1 cellular context compared by ENCODE assay signal in the genomic region with DNA sequence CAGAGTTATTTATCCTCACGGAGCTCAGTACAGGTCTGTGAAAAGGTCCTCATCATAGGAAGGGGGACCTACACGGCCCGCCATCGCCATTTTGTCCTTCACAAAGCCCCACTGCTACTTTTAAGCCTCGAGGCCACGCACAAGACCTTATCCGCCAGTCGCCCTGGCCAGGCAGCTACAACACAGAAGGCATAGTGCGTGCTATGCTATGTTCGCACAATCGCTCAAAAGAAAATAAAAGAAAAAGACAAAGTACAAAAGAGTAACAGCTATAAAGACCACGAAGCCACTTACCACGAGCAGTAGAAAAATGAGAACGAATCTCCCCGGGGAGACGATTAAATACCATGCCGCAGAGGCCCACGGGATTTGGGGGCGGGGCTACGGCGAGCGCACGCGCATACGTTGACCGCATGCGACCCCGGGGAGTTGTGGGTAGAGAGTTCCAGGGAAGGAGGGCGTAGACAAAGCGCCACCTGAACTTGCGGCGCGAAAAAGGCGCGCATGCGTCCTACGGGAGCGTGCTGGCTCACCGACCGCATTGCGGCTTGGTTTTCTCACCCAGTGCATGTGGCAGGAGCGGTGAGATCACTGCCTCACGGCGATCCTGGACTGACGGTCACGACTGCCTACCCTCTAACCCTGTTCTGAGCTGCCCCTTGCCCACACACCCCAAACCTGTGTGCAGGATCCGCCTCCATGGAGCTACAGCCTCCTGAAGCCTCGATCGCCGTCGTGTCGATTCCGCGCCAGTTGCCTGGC.
A peak's percentile ranks its signal among the peaks of the same experiment; 100 is the strongest.
TF ChIP-seq lines count a peak whose summit lies in the region.

No MANE protein-coding gene starts in this region.

TF ChIP-seq in K562, 482 proteins besides CTCF, POLR2A, EP300 and RAD21 (continued from another document):
- TF ChIP-seq, protein P1, sequence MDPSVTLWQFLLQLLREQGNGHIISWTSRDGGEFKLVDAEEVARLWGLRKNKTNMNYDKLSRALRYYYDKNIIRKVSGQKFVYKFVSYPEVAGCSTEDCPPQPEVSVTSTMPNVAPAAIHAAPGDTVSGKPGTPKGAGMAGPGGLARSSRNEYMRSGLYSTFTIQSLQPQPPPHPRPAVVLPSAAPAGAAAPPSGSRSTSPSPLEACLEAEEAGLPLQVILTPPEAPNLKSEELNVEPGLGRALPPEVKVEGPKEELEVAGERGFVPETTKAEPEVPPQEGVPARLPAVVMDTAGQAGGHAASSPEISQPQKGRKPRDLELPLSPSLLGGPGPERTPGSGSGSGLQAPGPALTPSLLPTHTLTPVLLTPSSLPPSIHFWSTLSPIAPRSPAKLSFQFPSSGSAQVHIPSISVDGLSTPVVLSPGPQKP (CRISPR knock-in tag; IDR thresholded peaks at IDR 0.05) = no peak
- TF ChIP-seq ELF4 (CRISPR knock-in tag; IDR thresholded peaks at IDR 0.05) (peak; percentile 93), ZNF644 (tag; IDR thresholded peaks at IDR 0.05; ENCODE audit: low read depth) (no peak), RFX7 (CRISPR knock-in tag; IDR thresholded peaks at IDR 0.05) (peak; percentile 78; the same call in 1 of the 2 replicates), ZNF23 (CRISPR knock-in tag; IDR thresholded peaks at IDR 0.05) (no peak), ZNF316 (IDR thresholded peaks at IDR 0.05) (peak; percentile 15; the same call in 1 of the 2 replicates)
- TF ChIP-seq, protein P2, sequence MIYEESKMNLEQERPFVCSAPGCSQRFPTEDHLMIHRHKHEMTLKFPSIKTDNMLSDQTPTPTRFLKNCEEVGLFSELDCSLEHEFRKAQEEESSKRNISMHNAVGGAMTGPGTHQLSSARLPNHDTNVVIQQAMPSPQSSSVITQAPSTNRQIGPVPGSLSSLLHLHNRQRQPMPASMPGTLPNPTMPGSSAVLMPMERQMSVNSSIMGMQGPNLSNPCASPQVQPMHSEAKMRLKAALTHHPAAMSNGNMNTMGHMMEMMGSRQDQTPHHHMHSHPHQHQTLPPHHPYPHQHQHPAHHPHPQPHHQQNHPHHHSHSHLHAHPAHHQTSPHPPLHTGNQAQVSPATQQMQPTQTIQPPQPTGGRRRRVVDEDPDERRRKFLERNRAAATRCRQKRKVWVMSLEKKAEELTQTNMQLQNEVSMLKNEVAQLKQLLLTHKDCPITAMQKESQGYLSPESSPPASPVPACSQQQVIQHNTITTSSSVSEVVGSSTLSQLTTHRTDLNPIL (CRISPR knock-in tag; IDR thresholded peaks at IDR 0.05) = 0 out of 2 replicates have a peak, but pooled peaks have one; percentile 9
